16 cellular contexts compared by ENCODE assay signal in genomic region chr3:46669191-46669999, GRCh38. TPM values are rescaled to one million over a fixed set of nuclear protein-coding genes. Genes with fewer than 3 reads are reported as not detected.
DNase-seq lines count a peak whose midpoint lies in the region; ATAC-seq lines count a peak whose summit lies in the region.
"Had no signal": no experiment of that assay in that cellular context is flagged by ENCODE, and none has a peak within 500 bp of the region (broad histone marks: within the 10 kb centered on the region; RNA-seq: fewer than 3 reads in every experiment).

No MANE protein-coding gene starts in this region.

- intact Hi-C loops in posterior vena cava (cut with DNase I), result no loop called here

- in situ Hi-C loops in ACHN (cut with HindIII; ENCODE audit: low pct_ligation_motif_present, low pct_unique_long_range_greater_than_20kb, low sequenced_read_pairs), result no loop called here

- ATAC-seq in HG03439 (IDR thresholded peaks at IDR 0.05; ENCODE audit: unreplicated experiment), result no peak
- ATAC-seq: activated CD8-positive, alpha-beta memory T cell treated with anti-CD3 and anti-CD28 coated beads, Interleukin-2, amount 10 ng/mL, durations not matched to agents 7 days and 5 days; effector memory CD8-positive, alpha-beta T cell; T-cell had no signal

- peak; percentile 44 for DNase-seq in activated effector memory CD4-positive, alpha-beta T cell treated with anti-CD3 and anti-CD28 coated beads, Interleukin-2, amount 50 U/mL, for 16 hours
- DNase-seq in activated effector memory CD4-positive, alpha-beta T cell treated with Interleukin-2 at 50 U/mL for 16 hours, result no peak
- DNase-seq in H7 (peak; percentile 32), epidermal melanocyte (ENCODE audit: insufficient read length, low spot score) (peak; percentile 2), posterior vena cava (ENCODE audit: low spot score) (peak; percentile 55), hypothalamus (lab: John Stamatoyannopoulos, UW) (no peak), ACHN (no peak)
- DNase-seq: activated CD8-positive, alpha-beta memory T cell treated with anti-CD3 and anti-CD28 coated beads, Interleukin-2, amount 10 ng/mL, durations not matched to agents 7 days and 5 days; central memory CD4-positive, alpha-beta T cell; effector memory CD8-positive, alpha-beta T cell; GOT3; Karpas-422; NCI-H2171 treated with DMSO at 0.1 percent for 48 hours had no signal

- H3K36me3 ChIP-seq in H7 (replicated peaks; ENCODE audit: control insufficient read depth, insufficient read depth, low read length), result no peaks in the 10 kb centered on the region

- H3K27me3 ChIP-seq in H7 (ENCODE audit: control insufficient read depth, insufficient read depth, low read length), result no peaks in the 10 kb centered on the region

- H3K4me3 ChIP-seq in H7 (ENCODE audit: insufficient read depth, low read depth, low read length), result no peak overlapping the region

RNA-seq across cellular contexts. Expression of gene ALS2CL, which starts 24.1 kb away (rescaled TPM):
- 4.9 and 10.1 TPM in 2 replicates for total RNA-seq in H7 (2014; rRNA removed; shearing (Covaris generic))
- total RNA-seq in posterior vena cava, result 10 to 100 TPM; 12.1 to 12.5 TPM

RNA-seq across cellular contexts. Expression of gene TMIE, which starts 31.8 kb away (rescaled TPM):
- total RNA-seq in H7 (2014; rRNA removed; shearing (Covaris generic)), result 0.22 and 0.59 TPM in 2 replicates
- 1 to 10 TPM; 1.4 TPM for total RNA-seq in posterior vena cava
- total RNA-seq: activated CD8-positive, alpha-beta memory T cell treated with anti-CD3 and anti-CD28 coated beads, Interleukin-2, amount 10 ng/mL, durations not matched to agents 7 days and 5 days had no signal

RNA-seq across cellular contexts. Expression of gene PRSS50, which starts 48.3 kb away (rescaled TPM):
- 0.07 and 0.92 TPM in 2 replicates for total RNA-seq in H7 (2014; rRNA removed; shearing (Covaris generic))
- total RNA-seq in posterior vena cava, result not detected
- total RNA-seq: activated CD8-positive, alpha-beta memory T cell treated with anti-CD3 and anti-CD28 coated beads, Interleukin-2, amount 10 ng/mL, durations not matched to agents 7 days and 5 days; subcutaneous adipose tissue; T-cell had no signal

RNA-seq across cellular contexts. Expression of gene FAM240A, which starts 57.1 kb away (rescaled TPM):
- not detected in 2 replicates for total RNA-seq in H7 (2014; rRNA removed; shearing (Covaris generic))
- total RNA-seq in posterior vena cava, result under 1 TPM in 1 of 2 donors, not detected in 1; 0.28 TPM
- total RNA-seq: activated CD8-positive, alpha-beta memory T cell treated with anti-CD3 and anti-CD28 coated beads, Interleukin-2, amount 10 ng/mL, durations not matched to agents 7 days and 5 days; subcutaneous adipose tissue; T-cell had no signal

Comparison
In these comparisons a context has a peak if more than half of its experiments do, and no peak if none do; other contexts are left out.
1. DNase-seq: peak in activated effector memory CD4-positive, alpha-beta T cell treated with anti-CD3 and anti-CD28 coated beads, Interleukin-2, amount 50 U/mL, for 16 hours (single experiment), H7 (single experiment), epidermal melanocyte (single experiment) and posterior vena cava (single experiment); none in activated effector memory CD4-positive, alpha-beta T cell treated with Interleukin-2 at 50 U/mL for 16 hours (single experiment), hypothalamus (0 of 51) and ACHN (single experiment).